ENCODE assay signal across 18 cellular contexts in the genomic region with DNA sequence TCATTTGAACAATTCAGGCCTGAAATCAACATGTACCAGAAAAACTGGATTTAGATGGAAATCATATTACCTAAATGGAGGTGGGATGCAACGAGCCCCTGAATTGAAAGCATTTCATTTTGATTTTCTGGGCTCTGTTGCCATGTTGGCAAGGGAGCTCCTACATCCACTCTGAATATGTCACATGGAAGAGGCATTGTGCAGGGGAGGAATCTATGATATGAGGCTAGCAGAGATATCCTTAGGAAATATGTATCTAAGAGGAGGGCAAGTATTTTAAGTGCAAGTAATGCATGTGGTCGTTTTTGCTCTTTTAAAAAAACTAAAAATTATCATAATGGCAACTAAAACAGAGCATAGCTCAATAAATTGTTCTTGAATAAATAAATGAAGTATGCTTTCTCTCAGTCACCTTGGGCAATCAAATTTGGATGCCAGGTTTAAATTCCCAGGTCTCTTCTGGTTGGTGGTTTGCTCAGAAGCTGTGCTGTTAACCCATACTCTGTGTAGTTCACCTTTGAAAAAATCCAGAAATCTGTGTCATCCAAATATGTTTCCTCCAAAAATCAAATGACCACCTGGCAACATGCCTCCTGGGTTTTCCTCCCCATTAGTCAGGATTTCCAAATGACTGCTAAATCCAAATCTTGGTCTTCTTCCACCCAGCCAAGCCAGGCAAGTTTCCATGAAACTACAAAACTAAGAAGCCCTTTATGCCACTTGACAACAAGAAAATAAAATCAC.
"Had no signal": no experiment of that assay in that cellular context is flagged by ENCODE, and none has a peak within 500 bp of the region (broad histone marks: within the 10 kb centered on the region; RNA-seq: fewer than 3 reads in every experiment).

No MANE protein-coding gene starts in this region.

- DNase-seq: activated CD4-positive, alpha-beta memory T cell treated with anti-CD3 and anti-CD28 coated beads for 36 hours; activated gamma-delta T cell treated with Interleukin-2 at 50 U/mL for 16 hours; activated naive CD8-positive, alpha-beta T cell treated with anti-CD3 and anti-CD28 coated beads, Interleukin-2, amount 10 ng/mL, durations not matched to agents 7 days and 5 days; activated T-cell treated with anti-CD3 and anti-CD28 coated beads, Interleukin-2, amount 50 U/mL, for 72 hours; aorta; colonic mucosa; effector CD8-positive, alpha-beta T cell; immature natural killer cell; mesenchymal stem cell; occipital lobe; stimulated activated CD4-positive, alpha-beta T cell treated with anti-CD3 and anti-CD28 coated beads, Interleukin-15, amount 100 ng/mL, for 24 hours; stimulated activated CD4-positive, alpha-beta T cell treated with anti-CD3 and anti-CD28 coated beads, Interleukin-4, amount 100 ng/mL, for 24 hours; T-cell; T1000 had no signal

- H3K4me3 Mint-ChIP-seq: activated CD4-positive, alpha-beta memory T cell treated with anti-CD3 and anti-CD28 coated beads for 36 hours; activated naive CD8-positive, alpha-beta T cell treated with anti-CD3 and anti-CD28 coated beads, Interleukin-2, amount 10 ng/mL, durations not matched to agents 7 days and 5 days; activated T-cell treated with anti-CD3 and anti-CD28 coated beads, Interleukin-2, amount 50 U/mL, for 72 hours; immature natural killer cell; nephron; stimulated activated naive CD8-positive, alpha-beta T cell treated with anti-CD3 and anti-CD28 coated beads, Interleukin-15, Interleukin-2, amounts not matched to agents 100 ng/mL and 50 ng/mL, for 24 hours; T-cell had no signal

- H3K36me3 ChIP-seq: cardiac muscle cell, colonic mucosa had no signal

- ATAC-seq: activated T-cell treated with anti-CD3 and anti-CD28 coated beads, Interleukin-2, amount 50 U/mL, for 72 hours; T-cell had no signal

- H3K36me3 Mint-ChIP-seq: activated CD4-positive, alpha-beta memory T cell treated with anti-CD3 and anti-CD28 coated beads for 36 hours; activated naive CD8-positive, alpha-beta T cell treated with anti-CD3 and anti-CD28 coated beads, Interleukin-2, amount 10 ng/mL, durations not matched to agents 7 days and 5 days; immature natural killer cell; T-cell had no signal

- H3K27ac ChIP-seq: cardiac muscle cell, colonic mucosa, VCaP had no signal

- H3K27me3 ChIP-seq: colonic mucosa had no signal

- H3K4me3 ChIP-seq: cardiac muscle cell, colonic mucosa had no signal

- H3K9me3 Mint-ChIP-seq: activated CD4-positive, alpha-beta memory T cell treated with anti-CD3 and anti-CD28 coated beads for 36 hours; activated naive CD8-positive, alpha-beta T cell treated with anti-CD3 and anti-CD28 coated beads, Interleukin-2, amount 10 ng/mL, durations not matched to agents 7 days and 5 days; activated T-cell treated with anti-CD3 and anti-CD28 coated beads, Interleukin-2, amount 50 U/mL, for 72 hours; immature natural killer cell; nephron; stimulated activated naive CD8-positive, alpha-beta T cell treated with anti-CD3 and anti-CD28 coated beads, Interleukin-15, Interleukin-2, amounts not matched to agents 100 ng/mL and 50 ng/mL, for 24 hours; T-cell had no signal

- H3K4me1 Mint-ChIP-seq: activated naive CD8-positive, alpha-beta T cell treated with anti-CD3 and anti-CD28 coated beads, Interleukin-2, amount 10 ng/mL, durations not matched to agents 7 days and 5 days; immature natural killer cell; nephron; T-cell had no signal

- H3K4me1 ChIP-seq: colonic mucosa had no signal

- H3K27ac Mint-ChIP-seq: activated CD4-positive, alpha-beta memory T cell treated with anti-CD3 and anti-CD28 coated beads for 36 hours; activated naive CD8-positive, alpha-beta T cell treated with anti-CD3 and anti-CD28 coated beads, Interleukin-2, amount 10 ng/mL, durations not matched to agents 7 days and 5 days; activated T-cell treated with anti-CD3 and anti-CD28 coated beads, Interleukin-2, amount 50 U/mL, for 72 hours; immature natural killer cell; nephron; stimulated activated naive CD8-positive, alpha-beta T cell treated with anti-CD3 and anti-CD28 coated beads, Interleukin-15, Interleukin-2, amounts not matched to agents 100 ng/mL and 50 ng/mL, for 24 hours; T-cell had no signal

- H3K9me3 ChIP-seq: colonic mucosa had no signal
